2 cellular contexts compared by ENCODE assay signal in the genomic region with DNA sequence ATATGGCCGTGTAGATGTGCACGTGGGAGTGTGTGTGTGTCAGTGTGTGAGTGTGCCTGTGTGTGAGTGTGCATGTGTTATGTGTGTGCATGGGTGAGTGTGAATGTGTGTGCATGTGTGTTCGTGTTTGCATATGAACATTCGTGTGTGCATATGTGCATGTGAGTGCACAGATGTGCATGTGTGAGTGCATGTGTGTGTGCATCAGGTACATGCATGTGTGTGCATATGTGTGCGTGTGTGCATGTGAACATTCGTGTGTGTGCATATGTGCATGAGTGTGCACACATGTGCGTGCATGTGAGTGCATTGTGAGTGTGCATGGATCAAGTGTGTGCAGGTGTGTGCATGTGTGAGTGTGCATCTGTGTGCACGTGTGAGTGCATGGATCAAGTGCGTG.
TF ChIP-seq lines count a peak whose summit lies in the region.

No MANE protein-coding gene starts in this region.

TF ChIP-seq in HepG2, 621 proteins besides CTCF, POLR2A, EP300 and RAD21:
- TF ChIP-seq, protein P1, sequence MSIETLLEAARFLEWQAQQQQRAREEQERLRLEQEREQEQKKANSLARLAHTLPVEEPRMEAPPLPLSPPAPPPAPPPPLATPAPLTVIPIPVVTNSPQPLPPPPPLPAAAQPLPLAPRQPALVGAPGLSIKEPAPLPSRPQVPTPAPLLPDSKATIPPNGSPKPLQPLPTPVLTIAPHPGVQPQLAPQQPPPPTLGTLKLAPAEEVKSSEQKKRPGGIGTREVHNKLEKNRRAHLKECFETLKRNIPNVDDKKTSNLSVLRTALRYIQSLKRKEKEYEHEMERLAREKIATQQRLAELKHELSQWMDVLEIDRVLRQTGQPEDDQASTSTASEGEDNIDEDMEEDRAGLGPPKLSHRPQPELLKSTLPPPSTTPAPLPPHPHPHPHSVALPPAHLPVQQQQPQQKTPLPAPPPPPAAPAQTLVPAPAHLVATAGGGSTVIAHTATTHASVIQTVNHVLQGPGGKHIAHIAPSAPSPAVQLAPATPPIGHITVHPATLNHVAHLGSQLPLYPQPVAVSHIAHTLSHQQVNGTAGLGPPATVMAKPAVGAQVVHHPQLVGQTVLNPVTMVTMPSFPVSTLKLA (IDR thresholded peaks at IDR 0.05) = peak; percentile 93
- no peak for TF ChIP-seq HNRNPLL (IDR thresholded peaks at IDR 0.05; ENCODE audit: low read depth, low read length, poor library complexity, severe bottlenecking)

TF ChIP-seq in WTC11, 78 proteins besides CTCF, POLR2A, EP300 and RAD21:
- TF ChIP-seq, protein P2, sequence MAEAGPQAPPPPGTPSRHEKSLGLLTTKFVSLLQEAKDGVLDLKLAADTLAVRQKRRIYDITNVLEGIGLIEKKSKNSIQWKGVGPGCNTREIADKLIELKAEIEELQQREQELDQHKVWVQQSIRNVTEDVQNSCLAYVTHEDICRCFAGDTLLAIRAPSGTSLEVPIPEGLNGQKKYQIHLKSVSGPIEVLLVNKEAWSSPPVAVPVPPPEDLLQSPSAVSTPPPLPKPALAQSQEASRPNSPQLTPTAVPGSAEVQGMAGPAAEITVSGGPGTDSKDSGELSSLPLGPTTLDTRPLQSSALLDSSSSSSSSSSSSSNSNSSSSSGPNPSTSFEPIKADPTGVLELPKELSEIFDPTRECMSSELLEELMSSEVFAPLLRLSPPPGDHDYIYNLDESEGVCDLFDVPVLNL (CRISPR knock-in tag; IDR thresholded peaks at IDR 0.05; ENCODE audit: borderline replicate concordance, low read depth) = no peak
- TF ChIP-seq, protein P3, sequence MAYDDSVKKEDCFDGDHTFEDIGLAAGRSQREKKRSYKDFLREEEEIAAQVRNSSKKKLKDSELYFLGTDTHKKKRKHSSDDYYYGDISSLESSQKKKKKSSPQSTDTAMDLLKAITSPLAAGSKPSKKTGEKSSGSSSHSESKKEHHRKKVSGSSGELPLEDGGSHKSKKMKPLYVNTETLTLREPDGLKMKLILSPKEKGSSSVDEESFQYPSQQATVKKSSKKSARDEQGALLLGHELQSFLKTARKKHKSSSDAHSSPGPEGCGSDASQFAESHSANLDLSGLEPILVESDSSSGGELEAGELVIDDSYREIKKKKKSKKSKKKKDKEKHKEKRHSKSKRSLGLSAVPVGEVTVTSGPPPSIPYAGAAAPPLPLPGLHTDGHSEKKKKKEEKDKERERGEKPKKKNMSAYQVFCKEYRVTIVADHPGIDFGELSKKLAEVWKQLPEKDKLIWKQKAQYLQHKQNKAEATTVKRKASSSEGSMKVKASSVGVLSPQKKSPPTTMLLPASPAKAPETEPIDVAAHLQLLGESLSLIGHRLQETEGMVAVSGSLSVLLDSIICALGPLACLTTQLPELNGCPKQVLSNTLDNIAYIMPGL (CRISPR knock-in tag; IDR thresholded peaks at IDR 0.05) = no peak
- TF ChIP-seq ATF1 (CRISPR knock-in tag; IDR thresholded peaks at IDR 0.05) = no peak
- TF ChIP-seq GRHL2 (CRISPR knock-in tag; IDR thresholded peaks at IDR 0.05; ENCODE audit: insufficient replicate concordance, severe bottlenecking) = no peak
- TF ChIP-seq, protein P4, sequence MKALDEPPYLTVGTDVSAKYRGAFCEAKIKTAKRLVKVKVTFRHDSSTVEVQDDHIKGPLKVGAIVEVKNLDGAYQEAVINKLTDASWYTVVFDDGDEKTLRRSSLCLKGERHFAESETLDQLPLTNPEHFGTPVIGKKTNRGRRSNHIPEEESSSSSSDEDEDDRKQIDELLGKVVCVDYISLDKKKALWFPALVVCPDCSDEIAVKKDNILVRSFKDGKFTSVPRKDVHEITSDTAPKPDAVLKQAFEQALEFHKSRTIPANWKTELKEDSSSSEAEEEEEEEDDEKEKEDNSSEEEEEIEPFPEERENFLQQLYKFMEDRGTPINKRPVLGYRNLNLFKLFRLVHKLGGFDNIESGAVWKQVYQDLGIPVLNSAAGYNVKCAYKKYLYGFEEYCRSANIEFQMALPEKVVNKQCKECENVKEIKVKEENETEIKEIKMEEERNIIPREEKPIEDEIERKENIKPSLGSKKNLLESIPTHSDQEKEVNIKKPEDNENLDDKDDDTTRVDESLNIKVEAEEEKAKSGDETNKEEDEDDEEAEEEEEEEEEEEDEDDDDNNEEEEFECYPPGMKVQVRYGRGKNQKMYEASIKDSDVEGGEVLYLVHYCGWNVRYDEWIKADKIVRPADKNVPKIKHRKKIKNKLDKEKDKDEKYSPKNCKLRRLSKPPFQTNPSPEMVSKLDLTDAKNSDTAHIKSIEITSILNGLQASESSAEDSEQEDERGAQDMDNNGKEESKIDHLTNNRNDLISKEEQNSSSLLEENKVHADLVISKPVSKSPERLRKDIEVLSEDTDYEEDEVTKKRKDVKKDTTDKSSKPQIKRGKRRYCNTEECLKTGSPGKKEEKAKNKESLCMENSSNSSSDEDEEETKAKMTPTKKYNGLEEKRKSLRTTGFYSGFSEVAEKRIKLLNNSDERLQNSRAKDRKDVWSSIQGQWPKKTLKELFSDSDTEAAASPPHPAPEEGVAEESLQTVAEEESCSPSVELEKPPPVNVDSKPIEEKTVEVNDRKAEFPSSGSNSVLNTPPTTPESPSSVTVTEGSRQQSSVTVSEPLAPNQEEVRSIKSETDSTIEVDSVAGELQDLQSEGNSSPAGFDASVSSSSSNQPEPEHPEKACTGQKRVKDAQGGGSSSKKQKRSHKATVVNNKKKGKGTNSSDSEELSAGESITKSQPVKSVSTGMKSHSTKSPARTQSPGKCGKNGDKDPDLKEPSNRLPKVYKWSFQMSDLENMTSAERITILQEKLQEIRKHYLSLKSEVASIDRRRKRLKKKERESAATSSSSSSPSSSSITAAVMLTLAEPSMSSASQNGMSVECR (CRISPR knock-in tag; IDR thresholded peaks at IDR 0.05; ENCODE audit: borderline replicate concordance) = no peak
- TF ChIP-seq, protein P5, sequence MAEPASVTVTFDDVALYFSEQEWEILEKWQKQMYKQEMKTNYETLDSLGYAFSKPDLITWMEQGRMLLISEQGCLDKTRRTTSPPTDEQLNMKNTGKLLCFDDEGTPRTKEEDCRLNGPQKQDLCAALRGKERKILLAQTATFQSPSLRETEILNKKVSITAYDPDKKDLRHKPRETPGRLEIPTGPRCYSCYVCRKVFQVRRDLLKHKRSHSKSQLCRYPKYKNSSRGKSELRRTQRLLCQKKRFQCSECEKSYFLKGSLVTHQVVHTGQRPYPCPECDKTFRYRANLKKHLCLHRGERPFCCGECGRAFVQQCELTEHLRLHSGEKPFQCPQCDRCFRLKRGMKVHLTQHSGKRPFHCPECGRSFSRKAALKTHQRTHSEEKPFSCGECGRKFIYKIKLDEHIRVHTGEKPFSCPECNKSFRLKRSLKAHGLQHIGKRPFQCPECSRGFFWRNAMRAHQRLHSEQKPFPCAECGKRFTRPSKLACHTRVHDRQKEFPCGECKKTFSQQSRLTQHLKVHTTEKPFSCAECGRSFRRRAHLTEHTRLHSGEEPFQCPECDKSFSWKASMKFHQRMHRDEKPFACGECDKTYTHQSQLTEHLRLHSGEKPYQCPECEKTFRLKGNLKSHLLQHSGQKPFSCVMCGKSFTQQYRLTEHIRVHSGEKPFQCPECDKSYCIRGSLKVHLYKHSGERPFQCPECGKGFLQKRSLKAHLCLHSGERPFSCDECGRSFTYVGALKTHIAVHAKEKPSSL (CRISPR knock-in tag; conservative IDR thresholded peaks at IDR 0.05) = no peak
- TF ChIP-seq ZNF317 (CRISPR knock-in tag; IDR thresholded peaks at IDR 0.05; ENCODE audit: borderline replicate concordance, low read depth) = no peak
